11 cellular contexts compared by ENCODE assay signal in the genomic region with DNA sequence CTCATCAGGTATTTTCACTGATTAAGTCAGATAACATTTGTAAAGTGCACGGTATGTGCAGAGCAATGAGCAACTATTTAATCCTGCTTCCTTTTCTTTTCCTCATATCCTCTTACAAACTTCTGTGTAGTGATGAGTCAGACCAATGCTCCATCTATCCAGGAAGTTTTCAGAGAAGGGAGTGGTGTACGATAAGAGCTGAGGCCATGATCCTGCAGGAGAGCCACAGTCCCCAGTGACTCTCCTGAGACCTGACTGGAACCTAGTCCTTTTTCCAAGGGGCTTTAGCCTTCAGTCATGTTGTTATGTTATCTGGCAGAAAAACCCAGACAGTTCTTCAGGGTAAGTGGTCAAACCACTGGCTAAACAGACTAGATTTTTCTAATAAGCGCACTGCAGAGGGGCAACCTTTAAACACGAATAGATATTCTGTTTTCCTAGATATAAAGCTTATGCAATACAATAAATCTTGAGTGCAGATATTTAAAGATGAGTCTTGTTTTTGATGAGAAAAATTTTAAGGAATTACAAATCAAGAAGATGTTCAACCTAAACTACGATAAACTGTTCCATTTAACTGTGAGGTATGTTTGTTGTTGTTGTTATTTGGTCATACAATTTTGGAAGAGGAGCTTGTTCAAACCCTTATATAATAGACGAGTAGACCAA.
A peak's percentile ranks its signal among the peaks of the same experiment; 100 is the strongest.
DNase-seq lines count a peak whose midpoint lies in the region; ATAC-seq and TF ChIP-seq lines count a peak whose summit lies in the region.
"Had no signal": no experiment of that assay in that cellular context is flagged by ENCODE, and none has a peak within 500 bp of the region (broad histone marks: within the 10 kb centered on the region; RNA-seq: fewer than 3 reads in every experiment).

No MANE protein-coding gene starts in this region.

- H3K27ac ChIP-seq in foreskin keratinocyte: peak overlapping the region; percentile 94
- no peak overlapping the region for H3K27ac ChIP-seq in caudate nucleus (ENCODE audit: low read depth, low read length)

- H3K27ac Mint-ChIP-seq in WTC11: no peak overlapping the region
- H3K27ac Mint-ChIP-seq: activated naive CD8-positive, alpha-beta T cell treated with anti-CD3 and anti-CD28 coated beads, Interleukin-2, amount 50 U/mL, for 24 hours; T-helper 2 cell treated with Interferon-gamma antibody and Interleukin-4, amounts not matched to agents 5 μg/mL and 100 μg/mL, for 36 hours had no signal

- H3K9me3 Mint-ChIP-seq in WTC11: no peaks in the 10 kb centered on the region
- H3K9me3 Mint-ChIP-seq: activated naive CD8-positive, alpha-beta T cell treated with anti-CD3 and anti-CD28 coated beads, Interleukin-2, amount 50 U/mL, for 24 hours; T-helper 2 cell treated with Interferon-gamma antibody and Interleukin-4, amounts not matched to agents 5 μg/mL and 100 μg/mL, for 36 hours had no signal

- H3K27me3 ChIP-seq in foreskin keratinocyte: no peaks in the 10 kb centered on the region

- POLR2A ChIA-PET in WTC11 (lab: Charles Lee): no interaction called here

- ATAC-seq in foreskin keratinocyte: peak; percentile 82
- ATAC-seq in WTC11: no peak
- ATAC-seq: activated naive CD8-positive, alpha-beta T cell treated with anti-CD3 and anti-CD28 coated beads, Interleukin-2, amount 50 U/mL, for 24 hours had no signal

- DNase-seq in HK-2 (ENCODE audit: unreplicated experiment) (peak; percentile 51), SW480 (ENCODE audit: low spot score) (peak; percentile 22), foreskin keratinocyte (peak; percentile 91 to 96), stromal cell of bone marrow (ENCODE audit: low read depth) (peak; percentile 59), caudate nucleus (lab: John Stamatoyannopoulos, UW) (no peak), NCI-H524 (lab: John Stamatoyannopoulos, UW) (no peak), cerebellar nuclear complex (lab: John Stamatoyannopoulos, UW) (no peak), WTC11 (ENCODE audit: low spot score) (no peak)
- DNase-seq: activated naive CD8-positive, alpha-beta T cell treated with anti-CD3 and anti-CD28 coated beads, Interleukin-2, amount 50 U/mL, for 24 hours; NCI-H1417 treated with DMSO at 0.1 percent for 48 hours had no signal

- no peaks in the 10 kb centered on the region for H3K4me1 Mint-ChIP-seq in WTC11
- H3K4me1 Mint-ChIP-seq: activated naive CD8-positive, alpha-beta T cell treated with anti-CD3 and anti-CD28 coated beads, Interleukin-2, amount 50 U/mL, for 24 hours had no signal

- peaks cover 17% of the 10 kb centered on the region for H3K4me1 ChIP-seq in foreskin keratinocyte

- H3K36me3 Mint-ChIP-seq in WTC11: 0 out of 2 replicates have a peak, but pooled peaks cover 2% of the 10 kb centered on the region

- H3K4me3 Mint-ChIP-seq in WTC11: no peak overlapping the region
- H3K4me3 Mint-ChIP-seq: activated naive CD8-positive, alpha-beta T cell treated with anti-CD3 and anti-CD28 coated beads, Interleukin-2, amount 50 U/mL, for 24 hours; T-helper 2 cell treated with Interferon-gamma antibody and Interleukin-4, amounts not matched to agents 5 μg/mL and 100 μg/mL, for 36 hours had no signal

- TF ChIP-seq CTCF in foreskin keratinocyte (conservative IDR thresholded peaks at IDR 0.05): no peak
- no peak for TF ChIP-seq CTCF in WTC11 (IDR thresholded peaks at IDR 0.05)

- no peaks in the 10 kb centered on the region for H3K27me3 Mint-ChIP-seq in WTC11 (ENCODE audit: low read depth)
- H3K27me3 Mint-ChIP-seq: activated naive CD8-positive, alpha-beta T cell treated with anti-CD3 and anti-CD28 coated beads, Interleukin-2, amount 50 U/mL, for 24 hours had no signal

- CTCF ChIA-PET in WTC11 (lab: Charles Lee): interaction anchor here (1.6 kb wide), 1 partner anchor 8 kb away, joined by 3 read pairs; no protein-coding TSS in a partner anchor

TF ChIP-seq in WTC11, 78 proteins besides CTCF, POLR2A, EP300 and RAD21 (continues in another document):
- TF ChIP-seq NFYB (CRISPR knock-in tag; conservative IDR thresholded peaks at IDR 0.05; ENCODE audit: low read depth): no peak
- TF ChIP-seq, protein P1, sequence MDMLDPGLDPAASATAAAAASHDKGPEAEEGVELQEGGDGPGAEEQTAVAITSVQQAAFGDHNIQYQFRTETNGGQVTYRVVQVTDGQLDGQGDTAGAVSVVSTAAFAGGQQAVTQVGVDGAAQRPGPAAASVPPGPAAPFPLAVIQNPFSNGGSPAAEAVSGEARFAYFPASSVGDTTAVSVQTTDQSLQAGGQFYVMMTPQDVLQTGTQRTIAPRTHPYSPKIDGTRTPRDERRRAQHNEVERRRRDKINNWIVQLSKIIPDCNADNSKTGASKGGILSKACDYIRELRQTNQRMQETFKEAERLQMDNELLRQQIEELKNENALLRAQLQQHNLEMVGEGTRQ (CRISPR knock-in tag; IDR thresholded peaks at IDR 0.05): no peak
- no peak for TF ChIP-seq ZNF138 (CRISPR knock-in tag; conservative IDR thresholded peaks at IDR 0.05)
- TF ChIP-seq, protein P2, sequence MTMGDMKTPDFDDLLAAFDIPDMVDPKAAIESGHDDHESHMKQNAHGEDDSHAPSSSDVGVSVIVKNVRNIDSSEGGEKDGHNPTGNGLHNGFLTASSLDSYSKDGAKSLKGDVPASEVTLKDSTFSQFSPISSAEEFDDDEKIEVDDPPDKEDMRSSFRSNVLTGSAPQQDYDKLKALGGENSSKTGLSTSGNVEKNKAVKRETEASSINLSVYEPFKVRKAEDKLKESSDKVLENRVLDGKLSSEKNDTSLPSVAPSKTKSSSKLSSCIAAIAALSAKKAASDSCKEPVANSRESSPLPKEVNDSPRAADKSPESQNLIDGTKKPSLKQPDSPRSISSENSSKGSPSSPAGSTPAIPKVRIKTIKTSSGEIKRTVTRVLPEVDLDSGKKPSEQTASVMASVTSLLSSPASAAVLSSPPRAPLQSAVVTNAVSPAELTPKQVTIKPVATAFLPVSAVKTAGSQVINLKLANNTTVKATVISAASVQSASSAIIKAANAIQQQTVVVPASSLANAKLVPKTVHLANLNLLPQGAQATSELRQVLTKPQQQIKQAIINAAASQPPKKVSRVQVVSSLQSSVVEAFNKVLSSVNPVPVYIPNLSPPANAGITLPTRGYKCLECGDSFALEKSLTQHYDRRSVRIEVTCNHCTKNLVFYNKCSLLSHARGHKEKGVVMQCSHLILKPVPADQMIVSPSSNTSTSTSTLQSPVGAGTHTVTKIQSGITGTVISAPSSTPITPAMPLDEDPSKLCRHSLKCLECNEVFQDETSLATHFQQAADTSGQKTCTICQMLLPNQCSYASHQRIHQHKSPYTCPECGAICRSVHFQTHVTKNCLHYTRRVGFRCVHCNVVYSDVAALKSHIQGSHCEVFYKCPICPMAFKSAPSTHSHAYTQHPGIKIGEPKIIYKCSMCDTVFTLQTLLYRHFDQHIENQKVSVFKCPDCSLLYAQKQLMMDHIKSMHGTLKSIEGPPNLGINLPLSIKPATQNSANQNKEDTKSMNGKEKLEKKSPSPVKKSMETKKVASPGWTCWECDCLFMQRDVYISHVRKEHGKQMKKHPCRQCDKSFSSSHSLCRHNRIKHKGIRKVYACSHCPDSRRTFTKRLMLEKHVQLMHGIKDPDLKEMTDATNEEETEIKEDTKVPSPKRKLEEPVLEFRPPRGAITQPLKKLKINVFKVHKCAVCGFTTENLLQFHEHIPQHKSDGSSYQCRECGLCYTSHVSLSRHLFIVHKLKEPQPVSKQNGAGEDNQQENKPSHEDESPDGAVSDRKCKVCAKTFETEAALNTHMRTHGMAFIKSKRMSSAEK (CRISPR knock-in tag; IDR thresholded peaks at IDR 0.05; ENCODE audit: borderline replicate concordance): no peak
- no peak for TF ChIP-seq CBFB (CRISPR knock-in tag; IDR thresholded peaks at IDR 0.05; ENCODE audit: low read depth)
- TF ChIP-seq ZNF416 (CRISPR knock-in tag; IDR thresholded peaks at IDR 0.05): no peak
- TF ChIP-seq SMAD4 (CRISPR knock-in tag; IDR thresholded peaks at IDR 0.05): no peak
- no peak for TF ChIP-seq ZNF219 (CRISPR knock-in tag; IDR thresholded peaks at IDR 0.05; ENCODE audit: borderline replicate concordance)
- no peak for TF ChIP-seq TEAD4 (CRISPR knock-in tag; IDR thresholded peaks at IDR 0.05)
- no peak for TF ChIP-seq JAZF1 (CRISPR knock-in tag; IDR thresholded peaks at IDR 0.05)
- no peak for TF ChIP-seq TEAD1 (CRISPR knock-in tag; IDR thresholded peaks at IDR 0.05)
- TF ChIP-seq, protein P3, sequence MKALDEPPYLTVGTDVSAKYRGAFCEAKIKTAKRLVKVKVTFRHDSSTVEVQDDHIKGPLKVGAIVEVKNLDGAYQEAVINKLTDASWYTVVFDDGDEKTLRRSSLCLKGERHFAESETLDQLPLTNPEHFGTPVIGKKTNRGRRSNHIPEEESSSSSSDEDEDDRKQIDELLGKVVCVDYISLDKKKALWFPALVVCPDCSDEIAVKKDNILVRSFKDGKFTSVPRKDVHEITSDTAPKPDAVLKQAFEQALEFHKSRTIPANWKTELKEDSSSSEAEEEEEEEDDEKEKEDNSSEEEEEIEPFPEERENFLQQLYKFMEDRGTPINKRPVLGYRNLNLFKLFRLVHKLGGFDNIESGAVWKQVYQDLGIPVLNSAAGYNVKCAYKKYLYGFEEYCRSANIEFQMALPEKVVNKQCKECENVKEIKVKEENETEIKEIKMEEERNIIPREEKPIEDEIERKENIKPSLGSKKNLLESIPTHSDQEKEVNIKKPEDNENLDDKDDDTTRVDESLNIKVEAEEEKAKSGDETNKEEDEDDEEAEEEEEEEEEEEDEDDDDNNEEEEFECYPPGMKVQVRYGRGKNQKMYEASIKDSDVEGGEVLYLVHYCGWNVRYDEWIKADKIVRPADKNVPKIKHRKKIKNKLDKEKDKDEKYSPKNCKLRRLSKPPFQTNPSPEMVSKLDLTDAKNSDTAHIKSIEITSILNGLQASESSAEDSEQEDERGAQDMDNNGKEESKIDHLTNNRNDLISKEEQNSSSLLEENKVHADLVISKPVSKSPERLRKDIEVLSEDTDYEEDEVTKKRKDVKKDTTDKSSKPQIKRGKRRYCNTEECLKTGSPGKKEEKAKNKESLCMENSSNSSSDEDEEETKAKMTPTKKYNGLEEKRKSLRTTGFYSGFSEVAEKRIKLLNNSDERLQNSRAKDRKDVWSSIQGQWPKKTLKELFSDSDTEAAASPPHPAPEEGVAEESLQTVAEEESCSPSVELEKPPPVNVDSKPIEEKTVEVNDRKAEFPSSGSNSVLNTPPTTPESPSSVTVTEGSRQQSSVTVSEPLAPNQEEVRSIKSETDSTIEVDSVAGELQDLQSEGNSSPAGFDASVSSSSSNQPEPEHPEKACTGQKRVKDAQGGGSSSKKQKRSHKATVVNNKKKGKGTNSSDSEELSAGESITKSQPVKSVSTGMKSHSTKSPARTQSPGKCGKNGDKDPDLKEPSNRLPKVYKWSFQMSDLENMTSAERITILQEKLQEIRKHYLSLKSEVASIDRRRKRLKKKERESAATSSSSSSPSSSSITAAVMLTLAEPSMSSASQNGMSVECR (CRISPR knock-in tag; IDR thresholded peaks at IDR 0.05; ENCODE audit: borderline replicate concordance): no peak
- TF ChIP-seq EMX1 (CRISPR knock-in tag; IDR thresholded peaks at IDR 0.05): no peak

Comparison
In these comparisons a context has a peak if more than half of its experiments do, and no peak if none do; other contexts are left out.
1. DNase-seq: peak in HK-2 (single experiment), SW480 (single experiment), foreskin keratinocyte (2 of 2) and stromal cell of bone marrow (single experiment); none in caudate nucleus (0 of 61), NCI-H524 (0 of 2), cerebellar nuclear complex (0 of 2) and WTC11 (single experiment).